1 cellular context compared by ENCODE assay signal in the genomic region with DNA sequence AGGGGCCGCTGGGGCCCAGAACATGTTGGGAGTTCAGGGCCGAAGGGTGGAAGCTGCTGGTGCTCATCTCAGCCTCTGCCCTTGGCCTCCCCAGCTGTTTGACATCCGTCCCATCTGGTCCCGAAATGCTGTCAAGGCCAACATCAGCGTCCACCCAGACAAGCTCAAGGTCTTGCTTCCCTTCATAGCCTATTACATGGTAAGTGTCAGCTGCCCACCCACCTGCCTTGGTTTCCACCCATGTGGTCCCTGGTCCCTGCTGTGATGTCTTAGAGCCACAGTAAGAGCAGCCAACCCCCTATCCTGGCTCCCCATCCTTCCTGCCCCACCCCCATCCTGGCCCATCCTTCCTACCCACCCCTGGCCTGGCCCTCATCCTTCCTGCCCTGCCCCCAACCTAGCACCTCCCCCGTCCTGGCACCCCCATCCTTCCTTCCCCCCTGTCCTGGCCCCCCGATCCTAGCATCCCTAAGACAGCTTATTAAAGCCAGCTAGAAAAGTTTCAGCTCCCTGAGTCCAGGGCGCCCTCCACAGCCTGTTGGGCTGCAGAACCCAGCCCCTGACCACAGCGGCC.
TF ChIP-seq lines count a peak whose summit lies in the region.

No MANE protein-coding gene starts in this region.

TF ChIP-seq in IMR-90, 13 proteins besides CTCF, POLR2A, EP300 and RAD21:
- TF ChIP-seq NFE2L2 (IDR thresholded peaks at IDR 0.05; ENCODE audit: low read depth, low read length) (no peak), RCOR1 (IDR thresholded peaks at IDR 0.05; ENCODE audit: insufficient replicate concordance, low read length) (no peak), MAFK (IDR thresholded peaks at IDR 0.05; ENCODE audit: low read depth, low read length) (no peak), CHD1 (IDR thresholded peaks at IDR 0.05; ENCODE audit: low read depth, low read length) (no peak)
- TF ChIP-seq, protein P1, sequence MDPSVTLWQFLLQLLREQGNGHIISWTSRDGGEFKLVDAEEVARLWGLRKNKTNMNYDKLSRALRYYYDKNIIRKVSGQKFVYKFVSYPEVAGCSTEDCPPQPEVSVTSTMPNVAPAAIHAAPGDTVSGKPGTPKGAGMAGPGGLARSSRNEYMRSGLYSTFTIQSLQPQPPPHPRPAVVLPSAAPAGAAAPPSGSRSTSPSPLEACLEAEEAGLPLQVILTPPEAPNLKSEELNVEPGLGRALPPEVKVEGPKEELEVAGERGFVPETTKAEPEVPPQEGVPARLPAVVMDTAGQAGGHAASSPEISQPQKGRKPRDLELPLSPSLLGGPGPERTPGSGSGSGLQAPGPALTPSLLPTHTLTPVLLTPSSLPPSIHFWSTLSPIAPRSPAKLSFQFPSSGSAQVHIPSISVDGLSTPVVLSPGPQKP (IDR thresholded peaks at IDR 0.05; ENCODE audit: borderline replicate concordance, low read depth, low read length) = no peak
- TF ChIP-seq, protein P2, sequence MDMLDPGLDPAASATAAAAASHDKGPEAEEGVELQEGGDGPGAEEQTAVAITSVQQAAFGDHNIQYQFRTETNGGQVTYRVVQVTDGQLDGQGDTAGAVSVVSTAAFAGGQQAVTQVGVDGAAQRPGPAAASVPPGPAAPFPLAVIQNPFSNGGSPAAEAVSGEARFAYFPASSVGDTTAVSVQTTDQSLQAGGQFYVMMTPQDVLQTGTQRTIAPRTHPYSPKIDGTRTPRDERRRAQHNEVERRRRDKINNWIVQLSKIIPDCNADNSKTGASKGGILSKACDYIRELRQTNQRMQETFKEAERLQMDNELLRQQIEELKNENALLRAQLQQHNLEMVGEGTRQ (IDR thresholded peaks at IDR 0.05; ENCODE audit: low read depth, low read length) = no peak
